28 cellular contexts compared by ENCODE assay signal in the genomic region with DNA sequence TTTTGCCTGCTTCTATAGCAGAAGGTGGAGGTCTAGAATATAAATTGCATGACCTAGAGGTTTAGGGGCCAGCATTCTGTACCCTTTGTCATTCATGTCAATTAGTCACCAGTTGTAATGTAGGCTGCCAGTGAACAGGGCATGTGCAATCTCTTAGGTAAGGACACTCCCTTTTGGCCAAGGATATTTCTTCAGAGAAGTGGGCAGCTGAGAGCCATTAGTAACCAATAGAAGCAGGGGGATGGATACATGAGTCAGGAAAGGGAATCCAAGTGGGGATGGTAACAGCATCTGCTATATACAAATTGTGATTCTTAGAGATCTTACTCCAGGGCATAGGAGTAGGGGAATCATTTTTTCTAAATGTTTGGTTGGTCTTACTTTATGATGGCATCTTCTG.
DNase-seq lines count a peak whose midpoint lies in the region; ATAC-seq and TF ChIP-seq lines count a peak whose summit lies in the region.
"Had no signal": no experiment of that assay in that cellular context is flagged by ENCODE, and none has a peak within 500 bp of the region (broad histone marks: within the 10 kb centered on the region; RNA-seq: fewer than 3 reads in every experiment).

No MANE protein-coding gene starts in this region.

- no peak overlapping the region for H4K5ac ChIP-seq in H9 (ENCODE audit: insufficient read length, low read depth, low read length)

- H2BK15ac ChIP-seq in H9 (ENCODE audit: low read depth, low read length): no peak overlapping the region

- no peak overlapping the region for H2BK5ac ChIP-seq in H9 (ENCODE audit: insufficient read length, low read length)

- H3K4me1 ChIP-seq in H9 (ENCODE audit: insufficient read depth, low read length): no peaks in the 10 kb centered on the region
- H3K4me1 ChIP-seq: pancreas, upper lobe of right lung had no signal

- H3K14ac ChIP-seq in H9 (ENCODE audit: insufficient read depth, low read length): no peak overlapping the region

- no peak overlapping the region for H2AK5ac ChIP-seq in H9 (ENCODE audit: insufficient read length, low read length)

- no peaks in the 10 kb centered on the region for H3K9me3 Mint-ChIP-seq in H9

- no peak overlapping the region for H2BK120ac ChIP-seq in H9 (ENCODE audit: low read depth, low read length, poor library complexity, severe bottlenecking)

- H3K23me2 ChIP-seq in H9 (ENCODE audit: insufficient read length, low read depth, low read length, poor library complexity, severe bottlenecking): no peaks in the 10 kb centered on the region

- H3K27me3 Mint-ChIP-seq in H9 (ENCODE audit: low read depth): no peaks in the 10 kb centered on the region
- H3K27me3 Mint-ChIP-seq: activated naive CD4-positive, alpha-beta T cell treated with anti-CD3 and anti-CD28 coated beads, Interleukin-2, amount 10 ng/mL, durations not matched to agents 7 days and 5 days; memory B cell had no signal

- H3K4ac ChIP-seq in H9 (ENCODE audit: low read depth, low read length): no peak overlapping the region

- no peaks in the 10 kb centered on the region for H3K79me1 ChIP-seq in H9 (ENCODE audit: insufficient read depth, low read depth, low read length, poor library complexity, severe bottlenecking)

- H3K9ac ChIP-seq in H9 (ENCODE audit: extremely low read depth, insufficient read length, low read length): no peak overlapping the region

- no peaks in the 10 kb centered on the region for H3K27me3 ChIP-seq in H9 (ENCODE audit: insufficient read depth, low read length)
- H3K27me3 ChIP-seq: pancreas, upper lobe of right lung had no signal

- no peak overlapping the region for H3T11ph ChIP-seq in H9 (ENCODE audit: low read length)

- no peaks in the 10 kb centered on the region for H4K20me1 ChIP-seq in H9 (ENCODE audit: control insufficient read depth, insufficient read depth, insufficient read length)

- H2BK12ac ChIP-seq in H9 (ENCODE audit: insufficient read length, low read depth, low read length): no peak overlapping the region

- no peaks in the 10 kb centered on the region for H3K36me3 Mint-ChIP-seq in H9 (ENCODE audit: insufficient read depth in 1 of 3, low read depth in 3 of 3)
- H3K36me3 Mint-ChIP-seq: activated naive CD4-positive, alpha-beta T cell treated with anti-CD3 and anti-CD28 coated beads, Interleukin-2, amount 10 ng/mL, durations not matched to agents 7 days and 5 days; memory B cell had no signal

- TF ChIP-seq CTCF in H9 (conservative IDR thresholded peaks at IDR 0.05): no peak

- H3K9me3 ChIP-seq in H9 (ENCODE audit: control insufficient read depth, low read depth, low read length): no peaks in the 10 kb centered on the region
- H3K9me3 ChIP-seq: pancreas, upper lobe of right lung had no signal

- H3K18ac ChIP-seq in H9 (ENCODE audit: insufficient read length, low read depth, low read length): no peak overlapping the region

- H3K4me3 Mint-ChIP-seq in H9: no peak overlapping the region
- H3K4me3 Mint-ChIP-seq: activated naive CD4-positive, alpha-beta T cell treated with anti-CD3 and anti-CD28 coated beads, Interleukin-2, amount 10 ng/mL, durations not matched to agents 7 days and 5 days; activated T-helper 17 cell treated with anti-CD3 and anti-CD28 coated beads, Interleukin-2, amount 50 U/mL, for 72 hours; memory B cell; neural crest cell had no signal

- no peak overlapping the region for H4K8ac ChIP-seq in H9 (replicated peaks; ENCODE audit: insufficient read length, low read depth, low read length)

- no peak overlapping the region for H3K56ac ChIP-seq in H9 (ENCODE audit: insufficient read length, low read depth, low read length)

- no peak overlapping the region for H2BK20ac ChIP-seq in H9 (ENCODE audit: low read depth, low read length, poor library complexity, severe bottlenecking)

- no peak overlapping the region for H4K91ac ChIP-seq in H9 (ENCODE audit: insufficient read length, low read depth, low read length)

- H3K27ac Mint-ChIP-seq in H9: no peak overlapping the region
- H3K27ac Mint-ChIP-seq: activated naive CD4-positive, alpha-beta T cell treated with anti-CD3 and anti-CD28 coated beads, Interleukin-2, amount 10 ng/mL, durations not matched to agents 7 days and 5 days; activated T-helper 17 cell treated with anti-CD3 and anti-CD28 coated beads, Interleukin-2, amount 50 U/mL, for 72 hours; memory B cell had no signal

- no peaks in the 10 kb centered on the region for H3K79me2 ChIP-seq in H9 (ENCODE audit: insufficient read depth, low read length)

- no peak overlapping the region for H2AFZ ChIP-seq in H9 (ENCODE audit: low read length)
- H2AFZ ChIP-seq: PC-9 had no signal

- peaks cover 6 to 7% of the 10 kb centered on the region in 2 experiments for H3K4me1 Mint-ChIP-seq in H9
- H3K4me1 Mint-ChIP-seq: activated naive CD4-positive, alpha-beta T cell treated with anti-CD3 and anti-CD28 coated beads, Interleukin-2, amount 10 ng/mL, durations not matched to agents 7 days and 5 days; activated T-helper 17 cell treated with anti-CD3 and anti-CD28 coated beads, Interleukin-2, amount 50 U/mL, for 72 hours; memory B cell had no signal

- no peak overlapping the region for H3K4me2 ChIP-seq in H9 (ENCODE audit: insufficient read depth, insufficient read length, low read length)
- H3K4me2 ChIP-seq: PC-9 had no signal

- ATAC-seq in HG02852 (IDR thresholded peaks at IDR 0.05; ENCODE audit: unreplicated experiment): no peak
- ATAC-seq: activated T-helper 17 cell treated with anti-CD3 and anti-CD28 coated beads, Interleukin-2, amount 50 U/mL, for 72 hours; HCT116; K562; left cardiac atrium; pancreas; upper lobe of right lung had no signal

- no peak overlapping the region for H3K23ac ChIP-seq in H9 (ENCODE audit: insufficient read length, low read depth, low read length)

- DNase-seq in HK-2 (ENCODE audit: unreplicated experiment): peak; percentile 11
- peak; percentile 3 for DNase-seq in RKO (ENCODE audit: low spot score)
- DNase-seq in epithelial cell of prostate (ENCODE audit: low read depth, low spot score): peak; percentile 18
- peak; percentile 26 for DNase-seq in kidney glomerular epithelial cell (lab: John Stamatoyannopoulos, UW)
- DNase-seq in H9: no peak
- DNase-seq in LoVo (ENCODE audit: low spot score): no peak
- DNase-seq in NCI-H82 (lab: John Stamatoyannopoulos, UW): no peak
- DNase-seq: activated naive CD4-positive, alpha-beta T cell treated with anti-CD3 and anti-CD28 coated beads, Interleukin-2, amount 10 ng/mL, durations not matched to agents 7 days and 5 days; amniotic stem cell; C1 segment of cervical spinal cord; COR-L47; left cardiac atrium; NCI-H1417 treated with DMSO at 0.1 percent for 48 hours; NCI-H2029 treated with DMSO at 0.1 percent for 48 hours; NCI-H526; NK-92 treated with Interleukin-12 subunit alpha and Interleukin-12 subunit beta, amount 100 ng/mL, for 24 hours; pancreas; PC-9; SIG-M5; small intestine; stimulated activated naive CD4-positive, alpha-beta T cell; upper lobe of right lung had no signal

- H3K27ac ChIP-seq in epithelial cell of prostate (no peak overlapping the region), H9 (ENCODE audit: insufficient read length, low read depth, low read length) (no peak overlapping the region)
- H3K27ac ChIP-seq: pancreas, PC-9, upper lobe of right lung had no signal

Comparison
In these comparisons a context has a peak if more than half of its experiments do, and no peak if none do; other contexts are left out.
1. DNase-seq: peak in HK-2 (single experiment), RKO (single experiment), epithelial cell of prostate (single experiment) and kidney glomerular epithelial cell (single experiment); none in H9 (single experiment), LoVo (single experiment) and NCI-H82 (single experiment).